Comparison of ENCODE assay signal across 14 cellular contexts in the genomic region with DNA sequence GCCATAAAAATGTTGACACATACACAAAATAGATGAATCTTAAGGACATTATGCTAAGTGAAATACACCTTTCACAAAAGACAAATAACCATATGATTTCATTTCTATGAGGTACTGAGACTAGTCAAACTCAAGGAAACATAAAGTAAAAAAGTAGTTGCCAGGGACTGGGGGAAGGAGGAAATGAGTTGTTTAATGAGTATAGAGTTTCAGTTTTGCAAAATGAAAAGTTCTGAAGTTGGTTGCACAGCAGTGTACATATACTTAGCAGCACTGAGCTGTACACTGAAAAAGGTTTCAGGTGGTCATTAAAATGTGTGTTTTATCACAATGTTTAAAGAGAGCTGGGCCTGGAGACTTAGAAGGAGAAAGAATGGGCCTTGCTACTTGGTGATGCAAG. TPM values are rescaled to one million over a fixed set of nuclear protein-coding genes. Genes with fewer than 3 reads are reported as not detected.
DNase-seq lines count a peak whose midpoint lies in the region; ATAC-seq and TF ChIP-seq lines count a peak whose summit lies in the region.
"Had no signal": no experiment of that assay in that cellular context is flagged by ENCODE, and none has a peak within 500 bp of the region (broad histone marks: within the 10 kb centered on the region; RNA-seq: fewer than 3 reads in every experiment).

No MANE protein-coding gene starts in this region.

- H3K27me3 Mint-ChIP-seq in Calu3 (ENCODE audit: unreplicated experiment) = peaks cover 85% of the 10 kb centered on the region

- intact Hi-C loops in Calu3 (cut with micrococcal nuclease; ENCODE audit: unreplicated experiment) = no loop called here

- BruUV-seq in Calu3 (replicated peaks; lab: Mats Ljungman, UMichigan) = no TSS peak

- H3K27ac ChIP-seq in C4-2B = peak overlapping the region; percentile 91
- H3K27ac ChIP-seq: lower lobe of right lung, SJSA1 had no signal

- ATAC-seq in GM18498 (IDR thresholded peaks at IDR 0.05; ENCODE audit: unreplicated experiment) (peak; percentile 66), GM21619 (IDR thresholded peaks at IDR 0.05; ENCODE audit: unreplicated experiment) (peak; percentile 81), GM18519 (IDR thresholded peaks at IDR 0.05; ENCODE audit: low FRiP score, unreplicated experiment) (no peak)
- ATAC-seq: lower lobe of right lung had no signal

- no peaks in the 10 kb centered on the region for H3K4me1 Mint-ChIP-seq in Calu3 (ENCODE audit: low read depth, unreplicated experiment)

- H3K36me3 Mint-ChIP-seq in Calu3 (ENCODE audit: insufficient read depth, unreplicated experiment) = no peaks in the 10 kb centered on the region

- CTCF ChIA-PET in Calu3 (lab: Charles Lee) = interaction anchor here (0.9 kb wide), 1 partner anchor 17 kb away, joined by 3 read pairs; no protein-coding TSS in a partner anchor

- peak; percentile 48 for DNase-seq in NCI-H69 (lab: John Stamatoyannopoulos, UW)
- no peak for DNase-seq in Calu3
- no peak for DNase-seq in NCI-H748 treated with DMSO at 0.1 percent for 48 hours (lab: John Stamatoyannopoulos, UW)
- DNase-seq: aorta, lower lobe of right lung, NCI-H146 had no signal

- H3K4me3 Mint-ChIP-seq in Calu3 (ENCODE audit: low read depth, unreplicated experiment) = no peak overlapping the region

- H3K9me3 Mint-ChIP-seq in Calu3 (ENCODE audit: low read depth, unreplicated experiment) = no peaks in the 10 kb centered on the region

- H3K27ac Mint-ChIP-seq in Calu3 (ENCODE audit: unreplicated experiment) = no peak overlapping the region

- TF ChIP-seq CTCF in C4-2B (conservative IDR thresholded peaks at IDR 0.05) = no peak
- no peak for TF ChIP-seq CTCF in Calu3 (IDR thresholded peaks at IDR 0.05; ENCODE audit: unreplicated experiment)

RNA-seq across cellular contexts. Expression of a gene that starts 4.7 kb away (rescaled TPM):
- total RNA-seq in Calu3 (2022) = not detected in 2 replicates
- total RNA-seq: aorta, dermis microvascular lymphatic vessel endothelial cell, fibroblast of lung, lower lobe of right lung, SJSA1, subcutaneous adipose tissue had no signal

RNA-seq across cellular contexts. Expression of a gene that starts 37.4 kb away (rescaled TPM):
- total RNA-seq in Calu3 (2022) = not detected in 2 replicates
- total RNA-seq: aorta, dermis microvascular lymphatic vessel endothelial cell, fibroblast of lung, SJSA1, subcutaneous adipose tissue had no signal
